ENCODE assay signal across 2 cellular contexts in genomic region chr13:110062777-110063442, GRCh38.
TF ChIP-seq lines count a peak whose summit lies in the region.

No MANE protein-coding gene starts in this region.

TF ChIP-seq in liver, 16 proteins besides CTCF, POLR2A, EP300 and RAD21 (continued from another document):
- TF ChIP-seq ZBTB33 (IDR thresholded peaks at IDR 0.05) (no peak), EGR1 (IDR thresholded peaks at IDR 0.05; ENCODE audit: low read depth in 2 of 2) (no peak), YY1 (IDR thresholded peaks at IDR 0.05) (no peak)

TF ChIP-seq in HepG2, 621 proteins besides CTCF, POLR2A, EP300 and RAD21 (continued from another document):
- no peak for TF ChIP-seq ZBTB43 (CRISPR knock-in tag; conservative IDR thresholded peaks at IDR 0.05)
- TF ChIP-seq TERF1 (CRISPR knock-in tag; IDR thresholded peaks at IDR 0.05): no peak
- TF ChIP-seq ISL2 (CRISPR knock-in tag; IDR thresholded peaks at IDR 0.05): no peak
TF ChIP-seq in HepG2: peak in this region for 0.
